In the genomic region with DNA sequence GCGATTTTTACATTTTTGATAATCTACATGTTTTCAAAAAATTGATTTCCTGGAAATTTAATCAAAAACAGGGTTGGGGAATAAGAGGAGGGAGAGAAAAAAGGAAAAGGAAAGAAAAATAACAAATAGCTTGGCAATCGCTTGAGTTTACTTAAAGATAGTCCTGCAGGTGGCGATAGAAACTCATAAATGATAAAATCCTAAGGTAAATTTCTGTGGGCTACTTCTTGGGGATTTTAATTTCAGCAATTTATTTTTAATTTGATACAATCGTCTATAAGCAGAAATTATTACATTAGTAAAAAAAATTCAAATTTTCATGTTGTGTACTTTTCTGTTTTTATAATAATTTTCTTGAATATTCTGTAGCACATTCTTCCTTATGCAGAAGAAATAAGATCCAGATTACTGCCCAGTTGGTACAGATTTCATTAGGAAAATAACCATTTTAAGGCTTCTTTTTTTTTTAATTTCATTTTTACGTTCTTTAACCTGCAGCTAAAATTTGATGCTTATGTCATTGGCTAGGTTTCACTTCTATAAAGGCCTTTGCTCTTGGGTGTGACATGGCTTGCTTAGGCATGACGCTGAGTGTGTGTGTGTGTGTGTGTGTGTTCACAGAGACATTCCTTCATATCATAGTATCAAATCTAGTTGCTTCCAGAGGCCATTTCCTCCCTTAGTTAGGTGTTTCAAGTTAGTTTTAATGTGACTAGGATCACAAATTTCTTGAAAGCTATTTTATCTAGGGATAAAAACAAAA, we compare ENCODE assay signal across 8 cellular contexts.
DNase-seq lines count a peak whose midpoint lies in the region; ATAC-seq and TF ChIP-seq lines count a peak whose summit lies in the region.

No MANE protein-coding gene starts in this region.

- in situ Hi-C loops in Panc1 (cut with HindIII; ENCODE audit: low pct_unique_long_range_greater_than_20kb, low sequenced_read_pairs) = no loop called here

- peak; percentile 10 for DNase-seq in Panc1 (ENCODE audit: low read depth, low spot score)
- DNase-seq in foreskin fibroblast = peak in 1 of 2 donors; percentile 10
- no peak for DNase-seq in upper lobe of right lung
- DNase-seq in activated CD4-positive, alpha-beta memory T cell treated with anti-CD3 and anti-CD28 coated beads for 36 hours = no peak
- no peak for DNase-seq in lower leg skin (ENCODE audit: low spot score in 2 of 2)

- no peaks in the 10 kb centered on the region for H3K4me1 Mint-ChIP-seq in activated CD4-positive, alpha-beta memory T cell treated with anti-CD3 and anti-CD28 coated beads for 36 hours (ENCODE audit: low read depth)

- intact Hi-C loops in Panc1 (cut with micrococcal nuclease; ENCODE audit: unreplicated experiment) (loop anchor here (10.0 kb wide), 1 partner anchor 252 kb away; no protein-coding TSS in a partner anchor), upper lobe of right lung (cut with DNase I) (no loop called here), lower leg skin (cut with DNase I; ENCODE audit: low total_unique reads) (no loop called here)
- intact Hi-C loops in activated CD4-positive, alpha-beta memory T cell treated with anti-CD3 and anti-CD28 coated beads for 36 hours (cut with micrococcal nuclease) = no loop called here

- no peaks in the 10 kb centered on the region for H3K27me3 Mint-ChIP-seq in activated CD4-positive, alpha-beta memory T cell treated with anti-CD3 and anti-CD28 coated beads for 36 hours

- BruUV-seq in Panc1 (replicated peaks; lab: Mats Ljungman, UMichigan) = no TSS peak

- H3K4me3 ChIP-seq in Panc1 (ENCODE audit: low read depth in 2 of 2, low read length in 2 of 2) (no peak overlapping the region), foreskin fibroblast (ENCODE audit: low read depth in 1 of 2, low read length in 2 of 2) (no peak overlapping the region), upper lobe of right lung (no peak overlapping the region), lower leg skin (ENCODE audit: low read depth, poor library complexity, severe bottlenecking) (no peak overlapping the region)

- CTCF ChIA-PET in Panc1 (lab: Charles Lee) = interaction anchor here (0.7 kb wide), 1 partner anchor 834 kb away, joined by 3 read pairs; no protein-coding TSS in a partner anchor
- CTCF ChIA-PET in activated CD4-positive, alpha-beta memory T cell treated with anti-CD3 and anti-CD28 coated beads for 36 hours (lab: Charles Lee) = interaction anchor here (0.6 to 1.6 kb wide), 6 partner anchors 88 to 1335 kb away, joined by 3 to 4 read pairs (median 3); no protein-coding TSS in a partner anchor

- H3K27me3 ChIP-seq in Panc1 (ENCODE audit: control insufficient read depth, insufficient read depth, low read length) = no peaks in the 10 kb centered on the region
- H3K27me3 ChIP-seq in upper lobe of right lung = no peaks in the 10 kb centered on the region

- no peaks in the 10 kb centered on the region for H3K9me3 ChIP-seq in Panc1 (ENCODE audit: control insufficient read depth, insufficient read depth, low read depth, low read length)
- H3K9me3 ChIP-seq in upper lobe of right lung = no peaks in the 10 kb centered on the region

- H3K36me3 ChIP-seq in Panc1 (ENCODE audit: control insufficient read depth, insufficient read depth, low read length) (no peaks in the 10 kb centered on the region), upper lobe of right lung (peaks cover under 1% of the 10 kb centered on the region)

- ATAC-seq in GM18505 (IDR thresholded peaks at IDR 0.05; ENCODE audit: unreplicated experiment) (peak; percentile 85), HG02943 (IDR thresholded peaks at IDR 0.05; ENCODE audit: low read depth, unreplicated experiment) (peak; percentile 58), Panc1 (no peak), upper lobe of right lung (peak; percentile 53), HG03571 (IDR thresholded peaks at IDR 0.05; ENCODE audit: unreplicated experiment) (no peak)

- H3K27ac ChIP-seq in Panc1 (ENCODE audit: low read length) (no peak overlapping the region), upper lobe of right lung (no peak overlapping the region)

- peaks cover 13% of the 10 kb centered on the region for H3K36me3 Mint-ChIP-seq in activated CD4-positive, alpha-beta memory T cell treated with anti-CD3 and anti-CD28 coated beads for 36 hours

- POLR2A ChIA-PET in Panc1 (lab: Charles Lee) = no interaction called here
- POLR2A ChIA-PET in activated CD4-positive, alpha-beta memory T cell treated with anti-CD3 and anti-CD28 coated beads for 36 hours (lab: Charles Lee) = no interaction called here

- no peak overlapping the region for H3K4me3 Mint-ChIP-seq in activated CD4-positive, alpha-beta memory T cell treated with anti-CD3 and anti-CD28 coated beads for 36 hours

- H3K27ac Mint-ChIP-seq in activated CD4-positive, alpha-beta memory T cell treated with anti-CD3 and anti-CD28 coated beads for 36 hours = no peak overlapping the region

- TF ChIP-seq CTCF in Panc1 (IDR thresholded peaks at IDR 0.05) (peak; percentile 65; the same call in 1 of the 2 replicates), foreskin fibroblast (IDR thresholded peaks at IDR 0.05; ENCODE audit: low read depth, low read length) (peak; percentile 10), upper lobe of right lung (IDR thresholded peaks at IDR 0.05) (peak; percentile 54), lower leg skin (IDR thresholded peaks at IDR 0.05) (no peak)

- no peaks in the 10 kb centered on the region for H3K4me1 ChIP-seq in Panc1 (ENCODE audit: control insufficient read depth, insufficient read depth, low read length)
- H3K4me1 ChIP-seq in upper lobe of right lung = peaks cover 13% of the 10 kb centered on the region

- no peaks in the 10 kb centered on the region for H3K9me3 Mint-ChIP-seq in activated CD4-positive, alpha-beta memory T cell treated with anti-CD3 and anti-CD28 coated beads for 36 hours

- WGBS in lower leg skin, 2 donors = 35 to 40% methylated on average over 6 of the region's 6 CpGs

- no peak for TF ChIP-seq POLR2A in GM18505 (IDR thresholded peaks at IDR 0.05; ENCODE audit: borderline replicate concordance, extremely low read depth, insufficient read depth, insufficient read length)
- TF ChIP-seq POLR2A in lower leg skin (IDR thresholded peaks at IDR 0.05) = no peak

Comparison
In these comparisons a context has a peak if more than half of its experiments do, and no peak if none do; other contexts are left out.
1. ATAC-seq: peak in GM18505 (single experiment), HG02943 (single experiment) and upper lobe of right lung (single experiment); none in Panc1 (single experiment) and HG03571 (single experiment).
2. CTCF ChIP-seq: peak in Panc1 (single experiment), foreskin fibroblast (single experiment) and upper lobe of right lung (single experiment); none in lower leg skin (0 of 3).